ENCODE assay signal across 20 cellular contexts in genomic region chr6:128071212-128071611, GRCh38.
DNase-seq lines count a peak whose midpoint lies in the region; ATAC-seq and TF ChIP-seq lines count a peak whose summit lies in the region.
"Had no signal": no experiment of that assay in that cellular context is flagged by ENCODE, and none has a peak within 500 bp of the region (broad histone marks: within the 10 kb centered on the region; RNA-seq: fewer than 3 reads in every experiment).

No MANE protein-coding gene starts in this region.

- H3K4me1 Mint-ChIP-seq in activated CD4-positive, alpha-beta memory T cell treated with anti-CD3 and anti-CD28 coated beads, Interleukin-2, amount 10 ng/mL, durations not matched to agents 7 days and 5 days, result peaks cover 4% of the 10 kb centered on the region
- peaks cover 6% of the 10 kb centered on the region for H3K4me1 Mint-ChIP-seq in activated CD4-positive, alpha-beta memory T cell treated with anti-CD3 and anti-CD28 coated beads for 36 hours (ENCODE audit: low read depth)

- H4K20me1 ChIP-seq in osteoblast (ENCODE audit: insufficient read depth, low read length), result no peaks in the 10 kb centered on the region

- H3K9me3 ChIP-seq in osteoblast (ENCODE audit: low read depth, low read length) (no peaks in the 10 kb centered on the region), spleen (no peaks in the 10 kb centered on the region)
- H3K9me3 ChIP-seq: suprapubic skin had no signal

- H3K27ac ChIP-seq in osteoblast (ENCODE audit: low read depth, low read length) (peak overlapping the region; percentile 77), spleen (no peak overlapping the region)
- H3K27ac ChIP-seq: suprapubic skin had no signal

- peak overlapping the region; percentile 15 for H3K4me3 Mint-ChIP-seq in activated CD4-positive, alpha-beta memory T cell treated with anti-CD3 and anti-CD28 coated beads, Interleukin-2, amount 10 ng/mL, durations not matched to agents 7 days and 5 days
- no peak overlapping the region for H3K4me3 Mint-ChIP-seq in activated CD4-positive, alpha-beta memory T cell treated with anti-CD3 and anti-CD28 coated beads for 36 hours
- H3K4me3 Mint-ChIP-seq: activated CD8-positive, alpha-beta memory T cell treated with anti-CD3 and anti-CD28 coated beads, Interleukin-2, amount 10 ng/mL, durations not matched to agents 7 days and 5 days; neural crest cell had no signal

- TF ChIP-seq CTCF in osteoblast (IDR thresholded peaks at IDR 0.05; ENCODE audit: extremely low read depth, low read depth, low read length) (no peak), spleen (IDR thresholded peaks at IDR 0.05 in 8 of 11, conservative IDR thresholded peaks at IDR 0.05 in 3 of 11) (no peak)

- H3K27ac Mint-ChIP-seq in activated CD4-positive, alpha-beta memory T cell treated with anti-CD3 and anti-CD28 coated beads, Interleukin-2, amount 10 ng/mL, durations not matched to agents 7 days and 5 days, result no peak overlapping the region
- no peak overlapping the region for H3K27ac Mint-ChIP-seq in activated CD4-positive, alpha-beta memory T cell treated with anti-CD3 and anti-CD28 coated beads for 36 hours
- H3K27ac Mint-ChIP-seq: activated CD8-positive, alpha-beta memory T cell treated with anti-CD3 and anti-CD28 coated beads, Interleukin-2, amount 10 ng/mL, durations not matched to agents 7 days and 5 days had no signal

- no peak overlapping the region for H3K4me2 ChIP-seq in osteoblast (ENCODE audit: insufficient read depth, low read length)

- POLR2A ChIA-PET in activated CD4-positive, alpha-beta memory T cell treated with anti-CD3 and anti-CD28 coated beads, Interleukin-2, amount 10 ng/mL, durations not matched to agents 7 days and 5 days (lab: Charles Lee), result no interaction called here
- POLR2A ChIA-PET in activated CD4-positive, alpha-beta memory T cell treated with anti-CD3 and anti-CD28 coated beads for 36 hours (lab: Charles Lee), result no interaction called here

- no peaks in the 10 kb centered on the region for H3K79me2 ChIP-seq in osteoblast (ENCODE audit: insufficient read depth, low read length)

- 69 to 88% (median 84%) methylated on average over 3 of the region's 3 CpGs for WGBS in spleen, 5 donors

- no peaks in the 10 kb centered on the region for H3K9me3 Mint-ChIP-seq in activated CD4-positive, alpha-beta memory T cell treated with anti-CD3 and anti-CD28 coated beads, Interleukin-2, amount 10 ng/mL, durations not matched to agents 7 days and 5 days
- H3K9me3 Mint-ChIP-seq in activated CD4-positive, alpha-beta memory T cell treated with anti-CD3 and anti-CD28 coated beads for 36 hours, result no peaks in the 10 kb centered on the region
- H3K9me3 Mint-ChIP-seq: neural crest cell had no signal

- no peak for DNase-seq in activated CD4-positive, alpha-beta memory T cell treated with anti-CD3 and anti-CD28 coated beads, Interleukin-2, amount 10 ng/mL, durations not matched to agents 7 days and 5 days
- no peak for DNase-seq in activated CD4-positive, alpha-beta memory T cell treated with anti-CD3 and anti-CD28 coated beads for 36 hours
- no peak for DNase-seq in osteoblast (ENCODE audit: insufficient read length, low spot score, missing footprints)
- DNase-seq in glomerular visceral epithelial cell (ENCODE audit: extremely low spot score), result no peak
- no peak for DNase-seq in spleen
- DNase-seq in activated CD4-positive, alpha-beta T cell treated with anti-CD3 and anti-CD28 coated beads for 1 hour, result no peak
- DNase-seq: 8988T; activated CD8-positive, alpha-beta memory T cell treated with anti-CD3 and anti-CD28 coated beads, Interleukin-2, amount 10 ng/mL, durations not matched to agents 7 days and 5 days; activated naive CD4-positive, alpha-beta T cell; C1 segment of cervical spinal cord; DND-41; NCI-H187 treated with DMSO at 0.1 percent for 48 hours; NCI-H510A treated with DMSO at 0.1 percent for 48 hours; SW 1271 had no signal

- intact Hi-C loops in activated CD4-positive, alpha-beta memory T cell treated with anti-CD3 and anti-CD28 coated beads for 36 hours (cut with micrococcal nuclease), result no loop called here
- intact Hi-C loops in spleen (cut with DNase I; ENCODE audit: low total_unique reads), result no loop called here

- peaks cover 25% of the 10 kb centered on the region for H3K4me1 ChIP-seq in osteoblast (ENCODE audit: insufficient read depth, low read length)
- no peaks in the 10 kb centered on the region for H3K4me1 ChIP-seq in spleen
- H3K4me1 ChIP-seq: suprapubic skin had no signal

- H3K4me3 ChIP-seq in osteoblast (ENCODE audit: insufficient read depth, low read length) (no peak overlapping the region), spleen (no peak overlapping the region)
- H3K4me3 ChIP-seq: suprapubic skin had no signal

- H3K36me3 ChIP-seq in osteoblast (ENCODE audit: insufficient read depth, low read length) (peaks cover 14% of the 10 kb centered on the region), spleen (peaks cover 0 to 32% (median 0%) of the 10 kb centered on the region in 6 donors)

- no peak overlapping the region for H2AFZ ChIP-seq in osteoblast (ENCODE audit: low read length)

- CTCF ChIA-PET in activated CD4-positive, alpha-beta memory T cell treated with anti-CD3 and anti-CD28 coated beads, Interleukin-2, amount 10 ng/mL, durations not matched to agents 7 days and 5 days (lab: Charles Lee), result interaction anchor here (1.2 kb wide), 1 partner anchor 9 kb away, joined by 3 read pairs; no protein-coding TSS in a partner anchor
- CTCF ChIA-PET in activated CD4-positive, alpha-beta memory T cell treated with anti-CD3 and anti-CD28 coated beads for 36 hours (lab: Charles Lee), result interaction anchor here (0.6 kb wide), 1 partner anchor 264 kb away, joined by 3 read pairs; no protein-coding TSS in a partner anchor

- H3K27me3 ChIP-seq in osteoblast (ENCODE audit: insufficient read depth, low read length), result no peaks in the 10 kb centered on the region
- H3K27me3 ChIP-seq in spleen (replicated peaks in 1 of 7), result no peaks in the 10 kb centered on the region
- H3K27me3 ChIP-seq: suprapubic skin had no signal

- H3K36me3 Mint-ChIP-seq in activated CD4-positive, alpha-beta memory T cell treated with anti-CD3 and anti-CD28 coated beads, Interleukin-2, amount 10 ng/mL, durations not matched to agents 7 days and 5 days (ENCODE audit: low read depth), result no peaks in the 10 kb centered on the region
- no peaks in the 10 kb centered on the region for H3K36me3 Mint-ChIP-seq in activated CD4-positive, alpha-beta memory T cell treated with anti-CD3 and anti-CD28 coated beads for 36 hours

- ATAC-seq in HG02571 (IDR thresholded peaks at IDR 0.05; ENCODE audit: unreplicated experiment) (peak; percentile 77), HG03280 (IDR thresholded peaks at IDR 0.05; ENCODE audit: unreplicated experiment) (peak; percentile 50)
- ATAC-seq: activated CD8-positive, alpha-beta memory T cell treated with anti-CD3 and anti-CD28 coated beads, Interleukin-2, amount 10 ng/mL, durations not matched to agents 7 days and 5 days; HCT116; sciatic nerve had no signal

- TF ChIP-seq POLR2A in spleen (IDR thresholded peaks at IDR 0.05), result no peak

- H3K27me3 Mint-ChIP-seq in activated CD4-positive, alpha-beta memory T cell treated with anti-CD3 and anti-CD28 coated beads, Interleukin-2, amount 10 ng/mL, durations not matched to agents 7 days and 5 days, result no peaks in the 10 kb centered on the region
- no peaks in the 10 kb centered on the region for H3K27me3 Mint-ChIP-seq in activated CD4-positive, alpha-beta memory T cell treated with anti-CD3 and anti-CD28 coated beads for 36 hours
- H3K27me3 Mint-ChIP-seq: activated CD8-positive, alpha-beta memory T cell treated with anti-CD3 and anti-CD28 coated beads, Interleukin-2, amount 10 ng/mL, durations not matched to agents 7 days and 5 days had no signal
